22 cellular contexts compared by ENCODE assay signal in genomic region chr7:78037603-78038002, GRCh38.
"Had no signal": no experiment of that assay in that cellular context is flagged by ENCODE, and none has a peak within 500 bp of the region (broad histone marks: within the 10 kb centered on the region; RNA-seq: fewer than 3 reads in every experiment).

No MANE protein-coding gene starts in this region.

- H3K9me3 Mint-ChIP-seq: activated naive CD4-positive, alpha-beta T cell treated with anti-CD3 and anti-CD28 coated beads, Interleukin-2, amount 50 U/mL, for 72 hours; brain; immature natural killer cell; naive B cell; stimulated activated naive B cell treated with anti-CD40 and anti-IgM and Interleukin-4, amounts not matched to agents 10 μg/mL and 1 μg/mL and 100 μg/mL, for 72 hours had no signal

- H3K4me1 ChIP-seq: lower lobe of right lung had no signal

- H3K36me3 Mint-ChIP-seq: activated naive CD4-positive, alpha-beta T cell treated with anti-CD3 and anti-CD28 coated beads, Interleukin-2, amount 50 U/mL, for 72 hours; immature natural killer cell; naive B cell; stimulated activated naive B cell treated with anti-CD40 and anti-IgM and Interleukin-4, amounts not matched to agents 10 μg/mL and 1 μg/mL and 100 μg/mL, for 72 hours had no signal

- H3K4me3 Mint-ChIP-seq: brain; immature natural killer cell; naive B cell; neural crest cell; stimulated activated naive B cell treated with anti-CD40 and anti-IgM and Interleukin-4, amounts not matched to agents 10 μg/mL and 1 μg/mL and 100 μg/mL, for 72 hours had no signal

- H3K36me3 ChIP-seq: lower lobe of right lung, thoracic aorta, upper lobe of left lung, WERI-Rb-1 had no signal

- ATAC-seq: activated naive CD4-positive, alpha-beta T cell treated with anti-CD3 and anti-CD28 coated beads, Interleukin-2, amount 50 U/mL, for 72 hours; left lobe of liver; lower lobe of right lung; sciatic nerve; stimulated activated naive B cell treated with anti-CD40 and anti-IgM and Interleukin-4, amounts not matched to agents 10 μg/mL and 1 μg/mL and 100 μg/mL, for 72 hours had no signal

- H3K4me3 ChIP-seq: lower lobe of right lung, thoracic aorta, upper lobe of left lung had no signal

- H3K27ac Mint-ChIP-seq: activated naive CD4-positive, alpha-beta T cell treated with anti-CD3 and anti-CD28 coated beads, Interleukin-2, amount 50 U/mL, for 72 hours; immature natural killer cell; naive B cell; stimulated activated naive B cell treated with anti-CD40 and anti-IgM and Interleukin-4, amounts not matched to agents 10 μg/mL and 1 μg/mL and 100 μg/mL, for 72 hours had no signal

- H3K27ac ChIP-seq: lower lobe of right lung, thoracic aorta, upper lobe of left lung, WERI-Rb-1 had no signal

- H3K27me3 ChIP-seq: upper lobe of left lung had no signal

- DNase-seq: activated CD4-positive, alpha-beta T cell treated with anti-CD3 and anti-CD28 coated beads for 1 hour; activated CD4-positive, alpha-beta T cell treated with anti-CD3 and anti-CD28 coated beads, Interleukin-2, amount 50 U/mL, for 1 hour; activated T-cell treated with anti-CD3 and anti-CD28 coated beads, Interleukin-2, amount 50 U/mL, for 1 hour; aorta; dermis blood vessel endothelial cell; effector CD8-positive, alpha-beta T cell; foreskin melanocyte; immature natural killer cell; lower lobe of right lung; naive B cell; posterior cingulate gyrus; small intestine; stimulated activated CD8-positive, alpha-beta memory T cell treated with anti-CD3 and anti-CD28 coated beads, Interleukin-4, amount 100 ng/mL, for 48 hours; stimulated activated naive B cell treated with anti-CD40 and anti-IgM and Interleukin-4, amounts not matched to agents 10 μg/mL and 1 μg/mL and 100 μg/mL, for 72 hours; upper lobe of left lung; WERI-Rb-1 had no signal

- H3K9me3 ChIP-seq: lower lobe of right lung, thoracic aorta, upper lobe of left lung had no signal

- H3K27me3 Mint-ChIP-seq: brain had no signal

- H3K4me1 Mint-ChIP-seq: immature natural killer cell, naive B cell, neural crest cell had no signal
